Comparison of ENCODE assay signal across 23 cellular contexts in genomic region chr7:106538638-106539037, GRCh38.
"Had no signal": no experiment of that assay in that cellular context is flagged by ENCODE, and none has a peak within 500 bp of the region (broad histone marks: within the 10 kb centered on the region; RNA-seq: fewer than 3 reads in every experiment).

No MANE protein-coding gene starts in this region.

- H3K36me3 Mint-ChIP-seq: activated naive CD4-positive, alpha-beta T cell treated with anti-CD3 and anti-CD28 coated beads, Interleukin-2, amount 50 U/mL, for 24 hours; naive thymus-derived CD4-positive, alpha-beta T cell; neural progenitor cell; stimulated activated naive B cell treated with anti-CD40 and anti-IgM and Interleukin-4, amounts not matched to agents 10 μg/mL and 1 μg/mL and 100 μg/mL, for 72 hours; T-cell had no signal

- H3K9me3 Mint-ChIP-seq: activated CD4-positive, alpha-beta T cell treated with anti-CD3 and anti-CD28 coated beads, Interleukin-2, amount 10 ng/mL, durations not matched to agents 24 days and 14 days; activated CD8-positive, alpha-beta T cell treated with anti-CD3 and anti-CD28 coated beads for 36 hours; activated naive CD4-positive, alpha-beta T cell treated with anti-CD3 and anti-CD28 coated beads, Interleukin-2, amount 50 U/mL, for 24 hours; activated T-cell treated with anti-CD3 and anti-CD28 coated beads, Interleukin-2, amount 50 U/mL, for 24 hours; neural progenitor cell had no signal

- ATAC-seq: activated CD8-positive, alpha-beta T cell treated with anti-CD3 and anti-CD28 coated beads for 36 hours; foreskin keratinocyte; left lung; mucosa of descending colon; naive thymus-derived CD4-positive, alpha-beta T cell; stimulated activated naive B cell treated with anti-CD40 and anti-IgM and Interleukin-4, amounts not matched to agents 10 μg/mL and 1 μg/mL and 100 μg/mL, for 72 hours; T-cell had no signal

- H3K27ac ChIP-seq: ascending aorta, breast epithelium, foreskin keratinocyte, neural progenitor cell, ovary, thoracic aorta had no signal

- H3K4me1 Mint-ChIP-seq: neural progenitor cell had no signal

- H3K9ac ChIP-seq: neural progenitor cell had no signal

- H3K4me1 ChIP-seq: ascending aorta, breast epithelium, foreskin keratinocyte, neural progenitor cell had no signal

- H3K4me2 ChIP-seq: neural progenitor cell had no signal

- DNase-seq: activated CD4-positive, alpha-beta T cell treated with anti-CD3 and anti-CD28 coated beads, Interleukin-2, amount 10 ng/mL, durations not matched to agents 24 days and 14 days; activated CD4-positive, CD25-positive, alpha-beta regulatory T cell; activated CD8-positive, alpha-beta T cell treated with anti-CD3 and anti-CD28 coated beads for 36 hours; activated effector memory CD4-positive, alpha-beta T cell treated with Interleukin-2 at 50 U/mL for 16 hours; activated T-cell treated with anti-CD3 and anti-CD28 coated beads, Interleukin-2, amount 50 U/mL, for 24 hours; effector memory CD4-positive, alpha-beta T cell; foreskin keratinocyte; head of caudate nucleus; left lung; mesenchymal stem cell; mucosa of descending colon; naive thymus-derived CD4-positive, alpha-beta T cell; ovary; sigmoid colon; stimulated activated naive B cell treated with anti-CD40 and anti-IgM and Interleukin-4, amounts not matched to agents 10 μg/mL and 1 μg/mL and 100 μg/mL, for 72 hours; T-cell; T-helper 9 cell; upper lobe of left lung had no signal

- H3K4me3 Mint-ChIP-seq: activated CD4-positive, alpha-beta T cell treated with anti-CD3 and anti-CD28 coated beads, Interleukin-2, amount 10 ng/mL, durations not matched to agents 24 days and 14 days; activated CD8-positive, alpha-beta T cell treated with anti-CD3 and anti-CD28 coated beads for 36 hours; activated naive CD4-positive, alpha-beta T cell treated with anti-CD3 and anti-CD28 coated beads, Interleukin-2, amount 50 U/mL, for 24 hours; activated T-cell treated with anti-CD3 and anti-CD28 coated beads, Interleukin-2, amount 50 U/mL, for 24 hours; naive thymus-derived CD4-positive, alpha-beta T cell; neural progenitor cell; stimulated activated naive B cell treated with anti-CD40 and anti-IgM and Interleukin-4, amounts not matched to agents 10 μg/mL and 1 μg/mL and 100 μg/mL, for 72 hours; T-cell had no signal

- H3K9me3 ChIP-seq: ascending aorta, breast epithelium, left lung, mucosa of descending colon, ovary, sigmoid colon, thoracic aorta, upper lobe of left lung had no signal

- H3K27me3 ChIP-seq: ascending aorta, breast epithelium, foreskin keratinocyte, left lung, neural progenitor cell, ovary, sigmoid colon, upper lobe of left lung had no signal

- H3K27ac Mint-ChIP-seq: activated CD4-positive, alpha-beta T cell treated with anti-CD3 and anti-CD28 coated beads, Interleukin-2, amount 10 ng/mL, durations not matched to agents 24 days and 14 days; activated CD8-positive, alpha-beta T cell treated with anti-CD3 and anti-CD28 coated beads for 36 hours; activated naive CD4-positive, alpha-beta T cell treated with anti-CD3 and anti-CD28 coated beads, Interleukin-2, amount 50 U/mL, for 24 hours; activated T-cell treated with anti-CD3 and anti-CD28 coated beads, Interleukin-2, amount 50 U/mL, for 24 hours; naive thymus-derived CD4-positive, alpha-beta T cell; neural progenitor cell; stimulated activated naive B cell treated with anti-CD40 and anti-IgM and Interleukin-4, amounts not matched to agents 10 μg/mL and 1 μg/mL and 100 μg/mL, for 72 hours; T-cell had no signal

- H3K27me3 Mint-ChIP-seq: activated CD4-positive, alpha-beta T cell treated with anti-CD3 and anti-CD28 coated beads, Interleukin-2, amount 10 ng/mL, durations not matched to agents 24 days and 14 days; activated T-cell treated with anti-CD3 and anti-CD28 coated beads, Interleukin-2, amount 50 U/mL, for 24 hours had no signal

- H2AFZ ChIP-seq: neural progenitor cell had no signal

- H3K36me3 ChIP-seq: ascending aorta, breast epithelium, left lung, neural progenitor cell, ovary, sigmoid colon, thoracic aorta, upper lobe of left lung had no signal

- H3K4me3 ChIP-seq: ascending aorta, breast epithelium, left lung, mucosa of descending colon, neural progenitor cell, ovary, sigmoid colon, thoracic aorta, upper lobe of left lung had no signal
